ENCODE assay signal across 17 cellular contexts in genomic region chr19:3469638-3470499, GRCh38. TPM values are rescaled to one million over a fixed set of nuclear protein-coding genes. Genes with fewer than 3 reads are reported as not detected.
DNase-seq lines count a peak whose midpoint lies in the region; ATAC-seq and TF ChIP-seq lines count a peak whose summit lies in the region.
"Had no signal": no experiment of that assay in that cellular context is flagged by ENCODE, and none has a peak within 500 bp of the region (broad histone marks: within the 10 kb centered on the region; RNA-seq: fewer than 3 reads in every experiment).

No MANE protein-coding gene starts in this region.

- 42 to 63% (median 48%) methylated on average over 8 to 14 of the region's 14 CpGs for WGBS in heart left ventricle, 4 donors

- peak; percentile 61 for DNase-seq in DMS 273 (lab: John Stamatoyannopoulos, UW; ENCODE audit: unreplicated experiment)
- DNase-seq in DMS 273 treated with DMSO at 0.1 percent for 48 hours (lab: John Stamatoyannopoulos, UW) = no peak
- DNase-seq in heart left ventricle = no peak
- DNase-seq in substantia nigra (lab: John Stamatoyannopoulos, UW) = peak in 5 of 49 donors; percentile 15 to 33 (median 17)
- no peak for DNase-seq in NCI-H69 (lab: John Stamatoyannopoulos, UW)
- DNase-seq in epidermal melanocyte (ENCODE audit: insufficient read length, low spot score) = no peak
- DNase-seq: 8988T; COR-L47; H9; kidney; NCI-H1694 treated with DMSO at 0.1 percent for 48 hours; NCI-H526 treated with DMSO at 0.1 percent for 48 hours; stimulated activated CD4-positive, alpha-beta T cell treated with anti-CD3 and anti-CD28 coated beads, Interleukin-4, amount 100 ng/mL, for 24 hours had no signal

- ATAC-seq in heart left ventricle (peak in 3 of 4 donors; percentile 13 to 14 (median 14)), GM21825 (IDR thresholded peaks at IDR 0.05; ENCODE audit: unreplicated experiment) (no peak)

- H3K27ac ChIP-seq in angular gyrus (ENCODE audit: low read depth, low read length) (peak overlapping the region; percentile 65), heart left ventricle (peak overlapping the region in 1 of 12 donors; percentile 43), substantia nigra (ENCODE audit: low read depth, low read length, poor library complexity, severe bottlenecking) (peak overlapping the region; percentile 71)

- peaks cover 0 to 4% (median 0%) of the 10 kb centered on the region in 9 donors for H3K27me3 ChIP-seq in heart left ventricle

- no peak overlapping the region for H3K4me3 ChIP-seq in heart left ventricle

- H3K36me3 ChIP-seq in heart left ventricle = no peaks in the 10 kb centered on the region

- no peaks in the 10 kb centered on the region for H3K9me3 ChIP-seq in heart left ventricle

- TF ChIP-seq POLR2A in heart left ventricle (IDR thresholded peaks at IDR 0.05) = no peak

- peak in 2 of 12 donors; percentile 10 to 19 for TF ChIP-seq CTCF in heart left ventricle (IDR thresholded peaks at IDR 0.05)

- intact Hi-C loops in heart left ventricle (cut with DNase I) = loop anchor here in 6 of 10 donors (5.0 to 10.0 kb wide), 5 partner anchors 33 to 245 kb away; partner anchors contain the start of gene CELF5 (in 1 of the 6)

- peaks cover 0 to 44% (median 15%) of the 10 kb centered on the region in 12 donors for H3K4me1 ChIP-seq in heart left ventricle

RNA-seq across cellular contexts. Expression of gene SMIM24, which starts 10.5 kb away (rescaled TPM):
- total RNA-seq in heart left ventricle = not detected
- under 1 TPM in 1 of 2 donors, not detected in 1; 0.15 TPM for polyA plus RNA-seq in heart left ventricle

RNA-seq across cellular contexts. Expression of gene SMIM44, which starts 13.4 kb away (rescaled TPM):
- total RNA-seq in heart left ventricle = not detected
- polyA plus RNA-seq in heart left ventricle = not detected
- total RNA-seq: H9, kidney, LHCN-M2, renal cortical epithelial cell had no signal

RNA-seq across cellular contexts. Expression of gene DOHH, which starts 30.6 kb away (rescaled TPM):
- 10 to 100 TPM in 5 of 9 donors, 1 to 10 TPM in 4; 7.4 to 32.3 (median 10.1) TPM for total RNA-seq in heart left ventricle
- polyA plus RNA-seq in heart left ventricle = 10 to 100 TPM; 17.9 to 34.3 TPM

RNA-seq across cellular contexts. Expression of gene FZR1, which starts 36.2 kb away (rescaled TPM):
- 10 to 100 TPM; 15.4 to 41.0 (median 26.4) TPM for total RNA-seq in heart left ventricle
- 10 to 100 TPM; 13.9 to 23.5 TPM for polyA plus RNA-seq in heart left ventricle
